In genomic region chr4:139030614-139031235, GRCh38 we compare ENCODE assay signal across 9 cellular contexts. TPM values are rescaled to one million over a fixed set of nuclear protein-coding genes. Genes with fewer than 3 reads are reported as not detected.
A peak's percentile ranks its signal among the peaks of the same experiment; 100 is the strongest.
DNase-seq lines count a peak whose midpoint lies in the region; ATAC-seq and TF ChIP-seq lines count a peak whose summit lies in the region.
"Had no signal": no experiment of that assay in that cellular context is flagged by ENCODE, and none has a peak within 500 bp of the region (broad histone marks: within the 10 kb centered on the region; RNA-seq: fewer than 3 reads in every experiment).

No MANE protein-coding gene starts in this region.

- H3K4me3 ChIP-seq in OCI-LY7 (ENCODE audit: low read depth, low read length, poor library complexity, severe bottlenecking): no peak overlapping the region
- H3K4me3 ChIP-seq in esophagus squamous epithelium: no peak overlapping the region

- H3K27me3 Mint-ChIP-seq in nephron (ENCODE audit: low read depth): no peaks in the 10 kb centered on the region
- no peaks in the 10 kb centered on the region for H3K27me3 Mint-ChIP-seq in stimulated activated naive CD8-positive, alpha-beta T cell treated with anti-CD3 and anti-CD28 coated beads, Interleukin-15, amount 100 ng/mL, for 72 hours
- H3K27me3 Mint-ChIP-seq: dendritic cell treated with granulocyte-macrophage colony-stimulating factor and Interleukin-4, amounts not matched to agents 40 ng/mL and 50 ng/mL, for 4 days had no signal

- peaks cover 31% of the 10 kb centered on the region for H3K36me3 ChIP-seq in OCI-LY7 (ENCODE audit: insufficient read depth, low read length)
- H3K36me3 ChIP-seq in esophagus squamous epithelium: peaks cover 0 to 10% (median 0%) of the 10 kb centered on the region in 3 donors

- WGBS in esophagus squamous epithelium, 2 donors: 39 to 49% methylated on average over 12 to 14 of the region's 14 CpGs

- TF ChIP-seq CTCF in OCI-LY7 (conservative IDR thresholded peaks at IDR 0.05; ENCODE audit: low read length) (peak; percentile 97), esophagus squamous epithelium (IDR thresholded peaks at IDR 0.05) (peak; percentile 60 to 86 (median 80)), nephron (IDR thresholded peaks at IDR 0.05; ENCODE audit: unreplicated experiment in 3 of 3) (peak; percentile 66 to 90 (median 78))

- H3K79me2 ChIP-seq in OCI-LY7 (ENCODE audit: insufficient read depth, low read depth, low read length): peaks cover 90% of the 10 kb centered on the region

- H4K20me1 ChIP-seq in OCI-LY7 (ENCODE audit: insufficient read depth, low read length): peaks cover 8% of the 10 kb centered on the region; the same call in 1 of the 2 replicates

- H3K27ac Mint-ChIP-seq in nephron: peak overlapping the region in 1 of 3 experiments; percentile 3
- no peak overlapping the region for H3K27ac Mint-ChIP-seq in stimulated activated naive CD8-positive, alpha-beta T cell treated with anti-CD3 and anti-CD28 coated beads, Interleukin-15, amount 100 ng/mL, for 72 hours
- H3K27ac Mint-ChIP-seq: dendritic cell treated with granulocyte-macrophage colony-stimulating factor and Interleukin-4, amounts not matched to agents 40 ng/mL and 50 ng/mL, for 4 days had no signal

- H3K27ac ChIP-seq in OCI-LY7 (ENCODE audit: low read depth, low read length, poor library complexity, severe bottlenecking) (no peak overlapping the region), esophagus squamous epithelium (no peak overlapping the region)

- CTCF ChIA-PET in OCI-LY7 (lab: Charles Lee; ENCODE audit: unreplicated experiment): interaction anchor here (0.5 to 1.3 kb wide), 9 partner anchors 8 to 281 kb away, joined by 3 to 5 read pairs (median 3); no protein-coding TSS in a partner anchor

- TF ChIP-seq POLR2A in esophagus squamous epithelium (IDR thresholded peaks at IDR 0.05): no peak

- intact Hi-C loops in OCI-LY7 (cut with micrococcal nuclease; ENCODE audit: unreplicated experiment) (loop anchor here (2.0 to 10.0 kb wide), 6 partner anchors 52 to 624 kb away; partner anchors contain the start of gene ELF2), esophagus squamous epithelium (cut with DNase I) (loop anchor here (10.0 kb wide), 2 partner anchors 54 to 274 kb away; partner anchors contain the start of genes NAA15 and NDUFC1)

- H3K9me2 ChIP-seq in OCI-LY7 (ENCODE audit: insufficient read depth, low read length): no peaks in the 10 kb centered on the region

- H3K36me3 Mint-ChIP-seq in nephron (ENCODE audit: low read depth): peaks cover 12% of the 10 kb centered on the region

- peaks cover 20% of the 10 kb centered on the region for H3K4me1 Mint-ChIP-seq in nephron
- H3K4me1 Mint-ChIP-seq in stimulated activated naive CD8-positive, alpha-beta T cell treated with anti-CD3 and anti-CD28 coated beads, Interleukin-15, amount 100 ng/mL, for 72 hours: peaks cover 12% of the 10 kb centered on the region

- BruUV-seq in OCI-LY7 (replicated peaks; lab: Mats Ljungman, UMichigan): no TSS peak

- H3K4me3 Mint-ChIP-seq in nephron: no peak overlapping the region
- H3K4me3 Mint-ChIP-seq in stimulated activated naive CD8-positive, alpha-beta T cell treated with anti-CD3 and anti-CD28 coated beads, Interleukin-15, amount 100 ng/mL, for 72 hours: no peak overlapping the region
- H3K4me3 Mint-ChIP-seq: dendritic cell treated with granulocyte-macrophage colony-stimulating factor and Interleukin-4, amounts not matched to agents 40 ng/mL and 50 ng/mL, for 4 days had no signal

- H3K9me3 ChIP-seq in OCI-LY7 (ENCODE audit: low read length) (no peaks in the 10 kb centered on the region), esophagus squamous epithelium (no peaks in the 10 kb centered on the region)

- no peak overlapping the region for H2AFZ ChIP-seq in OCI-LY7 (ENCODE audit: low read length)

- peak; percentile 53 for ATAC-seq in GM19467 (IDR thresholded peaks at IDR 0.05; ENCODE audit: unreplicated experiment)
- ATAC-seq in stimulated activated naive CD8-positive, alpha-beta T cell treated with anti-CD3 and anti-CD28 coated beads, Interleukin-15, amount 100 ng/mL, for 72 hours: peak; percentile 76

- H3K9me3 Mint-ChIP-seq in nephron: no peaks in the 10 kb centered on the region
- H3K9me3 Mint-ChIP-seq in stimulated activated naive CD8-positive, alpha-beta T cell treated with anti-CD3 and anti-CD28 coated beads, Interleukin-15, amount 100 ng/mL, for 72 hours: no peaks in the 10 kb centered on the region
- H3K9me3 Mint-ChIP-seq: dendritic cell treated with granulocyte-macrophage colony-stimulating factor and Interleukin-4, amounts not matched to agents 40 ng/mL and 50 ng/mL, for 4 days had no signal

- H3K27me3 ChIP-seq in esophagus squamous epithelium: no peaks in the 10 kb centered on the region

- H3K4me2 ChIP-seq in OCI-LY7 (ENCODE audit: low read length): no peak overlapping the region

- peak; percentile 85 for DNase-seq in COLO829 (ENCODE audit: low spot score)
- DNase-seq in HUDEP-2 (lab: John Stamatoyannopoulos, UW; ENCODE audit: unreplicated experiment in 76 of 76): peak in 70 of 76 experiments; percentile 2 to 75 (median 45)
- peak; percentile 86 for DNase-seq in OCI-LY7 (ENCODE audit: low spot score)
- DNase-seq in activated T-cell treated with anti-CD3 and anti-CD28 coated beads, Interleukin-2, amount 50 U/mL, for 1 hour: peak; percentile 66
- DNase-seq in esophagus squamous epithelium (lab: John Stamatoyannopoulos, UW): no peak
- peak; percentile 61 to 66 for DNase-seq in stimulated activated naive CD8-positive, alpha-beta T cell treated with anti-CD3 and anti-CD28 coated beads, Interleukin-15, amount 100 ng/mL, for 72 hours

- POLR2A ChIA-PET in OCI-LY7 (lab: Charles Lee): interaction anchor here (0.5 to 1.5 kb wide), 11 partner anchors 8 to 266 kb away, joined by 3 to 15 read pairs (median 4); no protein-coding TSS in a partner anchor

- H3K4me1 ChIP-seq in OCI-LY7 (ENCODE audit: insufficient read depth, low read length, poor library complexity, severe bottlenecking): peaks cover 11% of the 10 kb centered on the region
- H3K4me1 ChIP-seq in esophagus squamous epithelium: peaks cover 0 to 25% (median 3%) of the 10 kb centered on the region in 3 donors

RNA-seq across cellular contexts. Expression of gene NOCT, which starts 15.1 kb away (rescaled TPM):
- total RNA-seq in OCI-LY7 (2014; rRNA removed; shearing (Covaris generic)): 12.7 and 22.8 TPM in 2 replicates
- total RNA-seq in OCI-LY7 (2022) (16.8 and 17.8 TPM in 2 replicates), esophagus squamous epithelium (10 to 100 TPM in 1 of 4 donors, 1 to 10 TPM in 3; 4.4 to 19.0 (median 6.9) TPM)
